31 cellular contexts compared by ENCODE assay signal in genomic region chr4:128973384-128973783, GRCh38.
"Had no signal": no experiment of that assay in that cellular context is flagged by ENCODE, and none has a peak within 500 bp of the region (broad histone marks: within the 10 kb centered on the region; RNA-seq: fewer than 3 reads in every experiment).

No MANE protein-coding gene starts in this region.

- H3K4me3 ChIP-seq: coronary artery, dorsolateral prefrontal cortex, gastrocnemius medialis, heart right ventricle had no signal

- H3K9me3 ChIP-seq: gastrocnemius medialis, heart right ventricle had no signal

- H3K4me1 Mint-ChIP-seq: activated CD4-positive, alpha-beta memory T cell treated with anti-CD3 and anti-CD28 coated beads, Interleukin-2, amount 10 ng/mL, durations not matched to agents 7 days and 5 days; activated CD4-positive, alpha-beta T cell treated with anti-CD3 and anti-CD28 coated beads, Interleukin-2, amount 10 ng/mL, durations not matched to agents 7 days and 5 days; activated T-helper 17 cell treated with anti-CD3 and anti-CD28 coated beads, Interleukin-2, amount 50 U/mL, for 72 hours; central memory CD8-positive, alpha-beta T cell; endodermal cell; WTC11 had no signal

- H3K27me3 Mint-ChIP-seq: activated CD4-positive, alpha-beta memory T cell treated with anti-CD3 and anti-CD28 coated beads, Interleukin-2, amount 10 ng/mL, durations not matched to agents 7 days and 5 days; activated CD4-positive, alpha-beta T cell treated with anti-CD3 and anti-CD28 coated beads, Interleukin-2, amount 10 ng/mL, durations not matched to agents 7 days and 5 days; activated naive CD8-positive, alpha-beta T cell; activated T-cell treated with anti-CD3 and anti-CD28 coated beads, Interleukin-2, amount 50 U/mL, for 24 hours; activated T-helper 17 cell treated with anti-CD3 and anti-CD28 coated beads, Interleukin-2, amount 50 U/mL, for 72 hours; central memory CD8-positive, alpha-beta T cell; dendritic cell treated with granulocyte-macrophage colony-stimulating factor and Interleukin-4, amounts not matched to agents 40 ng/mL and 50 ng/mL, for 4 days had no signal

- FAIRE-seq: astrocyte, bronchial epithelial cell had no signal

- H3K4me1 ChIP-seq: gastrocnemius medialis, heart right ventricle had no signal

- ATAC-seq: activated T-helper 17 cell treated with anti-CD3 and anti-CD28 coated beads, Interleukin-2, amount 50 U/mL, for 72 hours; esophagus mucosa; gastrocnemius medialis; heart right ventricle; WTC11 had no signal

- H3K27me3 ChIP-seq: brain microvascular endothelial cell, dorsolateral prefrontal cortex, gastrocnemius medialis, heart right ventricle had no signal

- H3K27ac ChIP-seq: brain microvascular endothelial cell, coronary artery, dorsolateral prefrontal cortex, gastrocnemius medialis, heart right ventricle had no signal

- H3K36me3 Mint-ChIP-seq: WTC11 had no signal

- DNase-seq: activated CD4-positive, alpha-beta memory T cell treated with anti-CD3 and anti-CD28 coated beads, Interleukin-2, amount 10 ng/mL, durations not matched to agents 7 days and 5 days; activated CD4-positive, alpha-beta T cell treated with anti-CD3 and anti-CD28 coated beads for 1 hour; activated CD4-positive, alpha-beta T cell treated with anti-CD3 and anti-CD28 coated beads for 4 hours; activated CD4-positive, alpha-beta T cell treated with anti-CD3 and anti-CD28 coated beads, Interleukin-2, amount 10 ng/mL, durations not matched to agents 7 days and 5 days; activated CD4-positive, alpha-beta T cell treated with anti-CD3 and anti-CD28 coated beads, Interleukin-2, amount 50 U/mL, for 4 hours; activated CD8-positive, alpha-beta memory T cell treated with anti-CD3 and anti-CD28 coated beads, Interleukin-2, amount 50 U/mL, for 48 hours; activated effector memory CD4-positive, alpha-beta T cell treated with Interleukin-2 at 50 U/mL for 16 hours; activated gamma-delta T cell treated with Interleukin-2 at 50 U/mL for 16 hours; activated naive CD4-positive, alpha-beta T cell treated with anti-CD3 and anti-CD28 coated beads, Interleukin-2, amount 50 U/mL, for 16 hours; activated naive CD4-positive, alpha-beta T cell treated with Interleukin-2 at 50 U/mL for 16 hours; activated T-cell treated with anti-CD3 and anti-CD28 coated beads for 4 hours; activated T-cell treated with anti-CD3 and anti-CD28 coated beads, Interleukin-2, amount 50 U/mL, for 24 hours; amniotic stem cell; anterior cingulate cortex; brain microvascular endothelial cell; dorsolateral prefrontal cortex; effector memory CD4-positive, alpha-beta T cell; endodermal cell; foreskin fibroblast; gastrocnemius medialis; heart right ventricle; T-helper 2 cell had no signal

- H3K36me3 ChIP-seq: brain microvascular endothelial cell had no signal

- H3K9me3 Mint-ChIP-seq: activated CD4-positive, alpha-beta memory T cell treated with anti-CD3 and anti-CD28 coated beads, Interleukin-2, amount 10 ng/mL, durations not matched to agents 7 days and 5 days; activated CD4-positive, alpha-beta T cell treated with anti-CD3 and anti-CD28 coated beads, Interleukin-2, amount 10 ng/mL, durations not matched to agents 7 days and 5 days; activated T-cell treated with anti-CD3 and anti-CD28 coated beads, Interleukin-2, amount 50 U/mL, for 24 hours; activated T-helper 17 cell treated with anti-CD3 and anti-CD28 coated beads, Interleukin-2, amount 50 U/mL, for 72 hours; central memory CD8-positive, alpha-beta T cell; dendritic cell treated with granulocyte-macrophage colony-stimulating factor and Interleukin-4, amounts not matched to agents 40 ng/mL and 50 ng/mL, for 4 days; endodermal cell; WTC11 had no signal

- H3K4me3 Mint-ChIP-seq: activated CD4-positive, alpha-beta memory T cell treated with anti-CD3 and anti-CD28 coated beads, Interleukin-2, amount 10 ng/mL, durations not matched to agents 7 days and 5 days; activated CD4-positive, alpha-beta T cell treated with anti-CD3 and anti-CD28 coated beads, Interleukin-2, amount 10 ng/mL, durations not matched to agents 7 days and 5 days; activated naive CD8-positive, alpha-beta T cell; activated T-cell treated with anti-CD3 and anti-CD28 coated beads, Interleukin-2, amount 50 U/mL, for 24 hours; activated T-helper 17 cell treated with anti-CD3 and anti-CD28 coated beads, Interleukin-2, amount 50 U/mL, for 72 hours; central memory CD8-positive, alpha-beta T cell; dendritic cell treated with granulocyte-macrophage colony-stimulating factor and Interleukin-4, amounts not matched to agents 40 ng/mL and 50 ng/mL, for 4 days; endodermal cell; WTC11 had no signal
